11 cellular contexts compared by ENCODE assay signal in genomic region chr21:31665397-31665796, GRCh38. TPM values are rescaled to one million over a fixed set of nuclear protein-coding genes. Genes with fewer than 3 reads are reported as not detected.
DNase-seq lines count a peak whose midpoint lies in the region; ATAC-seq, FAIRE-seq and TF ChIP-seq lines count a peak whose summit lies in the region.
"Had no signal": no experiment of that assay in that cellular context is flagged by ENCODE, and none has a peak within 500 bp of the region (broad histone marks: within the 10 kb centered on the region; RNA-seq: fewer than 3 reads in every experiment).

No MANE protein-coding gene starts in this region.

- TF ChIP-seq RAD21 in GM12878 (IDR thresholded peaks at IDR 0.05; ENCODE audit: insufficient read depth, low read depth, low read length) = no peak

- H3K27ac ChIP-seq in GM23248 (no peak overlapping the region), Panc1 (ENCODE audit: low read length) (no peak overlapping the region), GM12878 (ENCODE audit: control insufficient read depth, insufficient read depth) (no peak overlapping the region), substantia nigra (ENCODE audit: low read depth, low read length, poor library complexity, severe bottlenecking) (no peak overlapping the region)
- H3K27ac ChIP-seq: SJCRH30, stomach had no signal

- ATAC-seq in Panc1 (peak; percentile 49; the same call in 1 of the 2 replicates), GM12878 (peak; percentile 11)

- no peak overlapping the region for H2AFZ ChIP-seq in GM23248
- H2AFZ ChIP-seq in GM12878 (ENCODE audit: control insufficient read depth, low read depth, low read length) = no peak overlapping the region

- TF ChIP-seq CTCF in Panc1 (IDR thresholded peaks at IDR 0.05) (no peak), GM12878 (IDR thresholded peaks at IDR 0.05 in 2 of 3, conservative IDR thresholded peaks at IDR 0.05 in 1 of 3; ENCODE audit: control insufficient read depth in 2 of 3, extremely low read depth in 1 of 3, insufficient read depth in 1 of 3, low read depth in 3 of 3, low read length in 3 of 3) (no peak), nephron progenitor cell (IDR thresholded peaks at IDR 0.05) (no peak)

- peaks cover 38% of the 10 kb centered on the region for H3F3A ChIP-seq in GM23248 (ENCODE audit: insufficient read depth)

- in situ Hi-C loops in GM23248 (cut with MboI) (no loop called here), Panc1 (cut with HindIII; ENCODE audit: low pct_unique_long_range_greater_than_20kb, low sequenced_read_pairs) (no loop called here), GM12878 (cut with MboI) (no loop called here)

- intact Hi-C loops in Panc1 (cut with micrococcal nuclease; ENCODE audit: unreplicated experiment) (no loop called here), GM12878 (cut with micrococcal nuclease; ENCODE audit: unreplicated experiment) (no loop called here)

- CTCF ChIA-PET in Panc1 (lab: Charles Lee) = no interaction called here
- CTCF ChIA-PET in GM12878 (lab: Yijun Ruan, JAX) = no interaction called here

- H3K27ac Mint-ChIP-seq in nephron progenitor cell = peak overlapping the region; percentile 15

- peaks cover 84% of the 10 kb centered on the region for H3K4me1 Mint-ChIP-seq in nephron progenitor cell

- no peak for TF ChIP-seq EP300 in GM12878 (IDR thresholded peaks at IDR 0.05; ENCODE audit: borderline replicate concordance in 1 of 2, control insufficient read depth in 1 of 2, low read depth in 2 of 2, low read length in 2 of 2)

- H3K36me3 ChIP-seq in GM23248 (ENCODE audit: low read depth) (peaks cover 41% of the 10 kb centered on the region), Panc1 (ENCODE audit: control insufficient read depth, insufficient read depth, low read length) (peaks cover 25% of the 10 kb centered on the region), GM12878 (ENCODE audit: control insufficient read depth in 2 of 2, insufficient read depth in 2 of 2, low read length in 1 of 2) (peaks cover 0 to 27% of the 10 kb centered on the region in 2 experiments; a peak in 1 of 4 replicates)

- no TSS peak for BruUV-seq in Panc1 (replicated peaks; lab: Mats Ljungman, UMichigan)
- BruUV-seq in GM12878 (replicated peaks; lab: Mats Ljungman, UMichigan) = no TSS peak

- peaks cover 9% of the 10 kb centered on the region for H3K4me1 ChIP-seq in GM23248 (ENCODE audit: insufficient read depth)
- peaks cover 17% of the 10 kb centered on the region for H3K4me1 ChIP-seq in Panc1 (ENCODE audit: control insufficient read depth, insufficient read depth, low read length)
- peaks cover 17% of the 10 kb centered on the region for H3K4me1 ChIP-seq in GM12878 (ENCODE audit: control insufficient read depth, insufficient read depth, low read length)

- POLR2A ChIA-PET in Panc1 (lab: Charles Lee) = no interaction called here
- POLR2A ChIA-PET in GM12878 (lab: Charles Lee) = no interaction called here

- H3K4me3 ChIP-seq in GM23248 (no peak overlapping the region), Panc1 (ENCODE audit: low read depth in 2 of 2, low read length in 2 of 2) (no peak overlapping the region), GM12878 (no peak overlapping the region)
- H3K4me3 ChIP-seq: HAP-1, SJCRH30, stomach had no signal

- DNase-seq in GM23248 = peak; percentile 62
- no peak for DNase-seq in Panc1 (ENCODE audit: low read depth, low spot score)
- no peak for DNase-seq in GM12878 (ENCODE audit: low read depth, low spot score)
- peak; percentile 8 for DNase-seq in nephron progenitor cell
- DNase-seq in NCI-H187 treated with DMSO at 0.1 percent for 48 hours (lab: John Stamatoyannopoulos, UW) = no peak
- no peak for DNase-seq in substantia nigra (lab: John Stamatoyannopoulos, UW)
- DNase-seq in HPDE6-E6E7 (ENCODE audit: extremely low spot score) = no peak
- no peak for DNase-seq in ecto neural progenitor cell (ENCODE audit: low spot score)
- DNase-seq: SJCRH30, stomach had no signal

- H3K9ac ChIP-seq in GM23248 = no peak overlapping the region
- no peak overlapping the region for H3K9ac ChIP-seq in GM12878 (ENCODE audit: control insufficient read depth, insufficient read depth, low read length)

- peaks cover 6% of the 10 kb centered on the region for H3K9me3 Mint-ChIP-seq in nephron progenitor cell

- H3K27me3 Mint-ChIP-seq in nephron progenitor cell (ENCODE audit: low read depth, poor library complexity) = no peaks in the 10 kb centered on the region

- no peak for TF ChIP-seq POLR2A in GM12878 (IDR thresholded peaks at IDR 0.05; ENCODE audit: low read depth, low read length)

- H3K79me2 ChIP-seq in GM23248 (ENCODE audit: insufficient read depth) (peaks cover 74% of the 10 kb centered on the region), GM12878 (ENCODE audit: control insufficient read depth, insufficient read depth, low read length) (peaks cover 37% of the 10 kb centered on the region)

- H4K20me1 ChIP-seq in GM23248 (ENCODE audit: insufficient read depth) (no peaks in the 10 kb centered on the region; the same call in 1 of the 2 replicates), GM12878 (ENCODE audit: control insufficient read depth, insufficient read depth) (no peaks in the 10 kb centered on the region)

- no peaks in the 10 kb centered on the region for H3K9me2 ChIP-seq in GM23248 (ENCODE audit: insufficient read depth)

- SMC1A ChIA-PET in GM12878 (lab: Charles Lee; ENCODE audit: uncharacterized antibody, unreplicated experiment) = no interaction called here

- WGBS in GM23248 (ENCODE audit: low coverage in 1 of 2, low lambda C conversion rate in 2 of 2, missing lambda C conversion rate in 2 of 2), 2 experiments = 86 to 96% methylated on average over 8 of the region's 8 CpGs
- WGBS in GM12878 (ENCODE audit: insufficient coverage, insufficient replicate concordance, low lambda C conversion rate, missing lambda C conversion rate) = 81% methylated on average over 8 of the region's 8 CpGs

- no peak overlapping the region for H3K4me2 ChIP-seq in GM23248 (ENCODE audit: unreplicated experiment)
- peak overlapping the region; percentile 47; the same call in 1 of the 2 replicates for H3K4me2 ChIP-seq in GM12878 (ENCODE audit: control insufficient read depth, insufficient read depth)

- RAD21 ChIA-PET in GM12878 (lab: Charles Lee; ENCODE audit: unreplicated experiment) = no interaction called here

- FAIRE-seq in GM12878 (lab: Jason Lieb, UNC) = no peak

- H3K27me3 ChIP-seq in GM23248 (replicated peaks; ENCODE audit: insufficient read depth) = no peaks in the 10 kb centered on the region
- no peaks in the 10 kb centered on the region for H3K27me3 ChIP-seq in Panc1 (ENCODE audit: control insufficient read depth, insufficient read depth, low read length)
- no peaks in the 10 kb centered on the region for H3K27me3 ChIP-seq in GM12878 (replicated peaks in 1 of 2; ENCODE audit: control insufficient read depth in 2 of 2, insufficient read depth in 2 of 2, low read length in 1 of 2)
- H3K27me3 ChIP-seq: SJCRH30, stomach had no signal

- no peak overlapping the region for H3K4me3 Mint-ChIP-seq in nephron progenitor cell

- peaks cover 77% of the 10 kb centered on the region for H3K36me3 Mint-ChIP-seq in nephron progenitor cell (ENCODE audit: low read depth)

- H3K9me3 ChIP-seq in GM23248 (ENCODE audit: low read depth) (no peaks in the 10 kb centered on the region), Panc1 (ENCODE audit: control insufficient read depth, insufficient read depth, low read depth, low read length) (no peaks in the 10 kb centered on the region), GM12878 (replicated peaks; ENCODE audit: control insufficient read depth, insufficient read depth, low read length) (no peaks in the 10 kb centered on the region)
- H3K9me3 ChIP-seq: HAP-1, SJCRH30, stomach had no signal

TF ChIP-seq in GM12878, 131 proteins besides CTCF, POLR2A, EP300 and RAD21:
- TF ChIP-seq IRF3 (IDR thresholded peaks at IDR 0.05) = no peak

RNA-seq across cellular contexts. Expression of gene SOD1, which starts 5.9 kb away (rescaled TPM):
- 178 and 185 TPM in 2 replicates for total RNA-seq in GM23248 (2014; rRNA removed; shearing (Covaris generic))
- polyA plus RNA-seq in GM23248 (2016; fragmentation: Nextera tagmentation; extraction: Ambion mirVana) (334 and 350 TPM in 2 replicates), GM12878 (2011; rRNA removed) (352 and 405 TPM in 2 replicates), GM12878 (2014; fragmentation: Illumina TruSeq; extraction: Trizol) (242 and 261 TPM in 2 replicates), GM12878 (2014; fragmentation: Nextera tagmentation; extraction: Ambion mirVana) (100 to 1,000 TPM; 655 to 710 TPM), GM12878 (2014; rRNA removed) (205 and 220 TPM in 2 replicates), GM12878 (2016; fragmentation: Nextera tagmentation; extraction: Ambion mirVana) (100 to 1,000 TPM; 473 to 502 TPM)
- total RNA-seq in Panc1 (2021; ENCODE audit: unreplicated experiment) (221 TPM), GM12878 (2014; rRNA removed) (171 and 193 TPM in 2 replicates), GM12878 (2014; rRNA removed; fragmentation: Illumina TruSeq; extraction: Trizol) (265 and 275 TPM in 2 replicates), GM12878 (2021) (213 and 226 TPM in 2 replicates)
- polyA plus RNA-seq in Panc1 (2012; ENCODE audit: insufficient read length) = 315 TPM
- 23.7 and 26.1 TPM in 2 replicates for total RNA-seq in GM12878 (2013; cell fraction: nucleolus; rRNA removed)
- polyA plus RNA-seq in GM12878 (2011; ENCODE audit: low read depth) = 241 TPM
- 251 and 259 TPM in 2 replicates for polyA plus RNA-seq in GM12878 (2011; cell fraction: cytosol; rRNA removed)
- polyA plus RNA-seq in GM12878 (2011; cell fraction: nucleus; rRNA removed) = 152 and 159 TPM in 2 replicates
- polyA plus RNA-seq in GM12878 (2012) = 188 and 198 TPM in 2 replicates
- polyA minus RNA-seq in GM12878 (2011; rRNA and poly(A)+ RNA removed) = 145 and 174 TPM in 2 replicates
- 136 and 143 TPM in 2 replicates for polyA minus RNA-seq in GM12878 (2011; cell fraction: cytosol; rRNA and poly(A)+ RNA removed)
- polyA minus RNA-seq in GM12878 (2011; cell fraction: nucleus; rRNA and poly(A)+ RNA removed) = 21.4 and 34.0 TPM in 2 replicates

Comparison
In these comparisons a context has a peak if more than half of its experiments do, and no peak if none do; other contexts are left out.
1. DNase-seq: peak in GM23248 (single experiment) and nephron progenitor cell (single experiment); none in Panc1 (single experiment), GM12878 (single experiment), NCI-H187 treated with DMSO at 0.1 percent for 48 hours (single experiment), substantia nigra (0 of 49), HPDE6-E6E7 (single experiment) and ecto neural progenitor cell (single experiment).